1 cellular context compared by ENCODE assay signal in genomic region chr11:11440149-11440548, GRCh38.
A peak's percentile ranks its signal among the peaks of the same experiment; 100 is the strongest.
TF ChIP-seq lines count a peak whose summit lies in the region.

No MANE protein-coding gene starts in this region.

TF ChIP-seq in H1, 55 proteins besides CTCF, POLR2A, EP300 and RAD21:
- TF ChIP-seq PHF8 (conservative IDR thresholded peaks at IDR 0.05; ENCODE audit: low read depth, low read length) (no peak), HDAC2 (IDR thresholded peaks at IDR 0.05; ENCODE audit: borderline replicate concordance in 1 of 2, low read depth in 2 of 2, low read length in 2 of 2) (0 out of 4 replicates have a peak, but pooled peaks of 1 of the 2 experiments have one; percentile 11), SUZ12 (IDR thresholded peaks at IDR 0.05; ENCODE audit: low read length) (no peak), SP4 (IDR thresholded peaks at IDR 0.05; ENCODE audit: low read length) (no peak), TBP (IDR thresholded peaks at IDR 0.05; ENCODE audit: low read depth, low read length) (no peak), BRCA1 (IDR thresholded peaks at IDR 0.05; ENCODE audit: low read depth, low read length) (no peak), JUND (IDR thresholded peaks at IDR 0.05; ENCODE audit: low read length) (no peak), KDM4A (IDR thresholded peaks at IDR 0.05; ENCODE audit: low read depth, low read length, severe bottlenecking) (no peak), EZH2 (IDR thresholded peaks at IDR 0.05; ENCODE audit: low read depth, low read length, severe bottlenecking) (no peak), TEAD4 (IDR thresholded peaks at IDR 0.05; ENCODE audit: low read depth, low read length) (peak; percentile 39; the same call in 1 of the 2 replicates), EGR1 (IDR thresholded peaks at IDR 0.05; ENCODE audit: borderline replicate concordance, low read depth, low read length) (no peak), MAFK (IDR thresholded peaks at IDR 0.05; ENCODE audit: low read depth, low read length) (no peak), TAF7 (optimal IDR thresholded peaks at IDR 0.05; ENCODE audit: borderline replicate concordance, low read depth, low read length) (no peak), ZNF274 (IDR thresholded peaks at IDR 0.05; ENCODE audit: borderline replicate concordance, extremely low read depth, low read length) (no peak), ASH2L (IDR thresholded peaks at IDR 0.05; ENCODE audit: low read length) (no peak), SIN3A (conservative IDR thresholded peaks at IDR 0.05 in 1 of 2, IDR thresholded peaks at IDR 0.05 in 1 of 2; ENCODE audit: low read depth in 1 of 2, low read length in 2 of 2) (no peak)
